17 cellular contexts compared by ENCODE assay signal in genomic region chr12:120996133-120996746, GRCh38. TPM values are rescaled to one million over a fixed set of nuclear protein-coding genes. Genes with fewer than 3 reads are reported as not detected.
DNase-seq lines count a peak whose midpoint lies in the region; TF ChIP-seq lines count a peak whose summit lies in the region.
"Had no signal": no experiment of that assay in that cellular context is flagged by ENCODE, and none has a peak within 500 bp of the region (broad histone marks: within the 10 kb centered on the region; RNA-seq: fewer than 3 reads in every experiment).

No MANE protein-coding gene starts in this region.

- H2BK12ac ChIP-seq in mesenchymal stem cell (ENCODE audit: low read length in 2 of 2): no peak overlapping the region

- POLR2A ChIA-PET in HEK293 (lab: Yijun Ruan, JAX): interaction anchor here (1.2 kb wide), 1 partner anchor 14 kb away, joined by 3 read pairs; no protein-coding TSS in a partner anchor

- peaks cover 0 to 9% (median 5%) of the 10 kb centered on the region in 3 donors for H3K27me3 Mint-ChIP-seq in CD14-positive monocyte (ENCODE audit: low read depth in 3 of 3)

- H3K18ac ChIP-seq in mesenchymal stem cell (ENCODE audit: low read depth in 1 of 2, low read length in 2 of 2): no peak overlapping the region

- no peak overlapping the region for H3K4ac ChIP-seq in mesenchymal stem cell (ENCODE audit: low read depth in 1 of 2, low read length in 2 of 2)

- H3K36me3 Mint-ChIP-seq in CD14-positive monocyte: peaks cover 0 to 1% of the 10 kb centered on the region in 2 donors

- H2BK15ac ChIP-seq in mesenchymal stem cell (ENCODE audit: low read depth, poor library complexity, severe bottlenecking): peak overlapping the region; percentile 33

- no peak overlapping the region for H4K8ac ChIP-seq in mesenchymal stem cell (ENCODE audit: low read length)

- no peak overlapping the region for H3K23ac ChIP-seq in mesenchymal stem cell (ENCODE audit: low read length in 2 of 2)

- H2BK120ac ChIP-seq in mesenchymal stem cell (ENCODE audit: low read depth, low read length): no peak overlapping the region

- H3K9me3 ChIP-seq in HEK293 (ENCODE audit: control insufficient read depth, insufficient read depth, low read depth, low read length): no peaks in the 10 kb centered on the region
- no peaks in the 10 kb centered on the region for H3K9me3 ChIP-seq in mesenchymal stem cell (ENCODE audit: control insufficient read depth, low read length)
- H3K9me3 ChIP-seq: BE2C, Caco-2 had no signal

- no peaks in the 10 kb centered on the region for H3K27me3 ChIP-seq in H7 (ENCODE audit: control insufficient read depth, insufficient read depth, low read length)
- peaks cover 35 to 74% of the 10 kb centered on the region in 2 experiments for H3K27me3 ChIP-seq in mesenchymal stem cell (ENCODE audit: control insufficient read depth in 1 of 2, insufficient read depth in 1 of 2, low read length in 2 of 2)
- peaks cover 0 to 2% (median 0%) of the 10 kb centered on the region in 45 donors for H3K27me3 ChIP-seq in dorsolateral prefrontal cortex
- H3K27me3 ChIP-seq: BE2C had no signal

- no peak overlapping the region for H3K4me3 ChIP-seq in H7 (ENCODE audit: insufficient read depth, low read depth, low read length)
- no peak overlapping the region for H3K4me3 ChIP-seq in HEK293 (ENCODE audit: low read depth, low read length)
- peak overlapping the region in 1 of 2 experiments; percentile 5 for H3K4me3 ChIP-seq in mesenchymal stem cell (ENCODE audit: insufficient read depth in 1 of 2, low read depth in 1 of 2, low read length in 2 of 2)
- no peak overlapping the region for H3K4me3 ChIP-seq in dorsolateral prefrontal cortex

- no peak overlapping the region for H3K9ac ChIP-seq in mesenchymal stem cell (ENCODE audit: low read length)

- H3K27ac Mint-ChIP-seq in CD14-positive monocyte: no peak overlapping the region
- H3K27ac Mint-ChIP-seq: CD4-positive, alpha-beta T cell; HFFc6 had no signal

- CTCF ChIA-PET in HEK293 (lab: Yijun Ruan, JAX): no interaction called here

- H4K91ac ChIP-seq in mesenchymal stem cell (ENCODE audit: low read length): no peak overlapping the region

- H3K27ac ChIP-seq in HEK293 (ENCODE audit: extremely low read depth, low read depth, low read length) (no peak overlapping the region), mesenchymal stem cell (ENCODE audit: low read length, poor library complexity, severe bottlenecking) (no peak overlapping the region), dorsolateral prefrontal cortex (no peak overlapping the region)
- H3K27ac ChIP-seq: HL-60 had no signal

- DNase-seq in H7: peak; percentile 32
- DNase-seq in mesenchymal stem cell: no peak
- DNase-seq in dorsolateral prefrontal cortex: no peak
- no peak for DNase-seq in Kasumi-1 (lab: John Stamatoyannopoulos, UW)
- no peak for DNase-seq in CD14-positive monocyte (ENCODE audit: low spot score)
- DNase-seq: ACHN; BE2C; C1 segment of cervical spinal cord; Caco-2; CD4-positive, alpha-beta T cell; HCEC 1CT; HFFc6; IMR-90 had no signal

- no peak overlapping the region for H3K14ac ChIP-seq in mesenchymal stem cell (ENCODE audit: low read length in 2 of 2)

- no peak overlapping the region for H3K4me3 Mint-ChIP-seq in CD14-positive monocyte
- H3K4me3 Mint-ChIP-seq: CD4-positive, alpha-beta T cell; HFFc6 had no signal

- H3K4me2 ChIP-seq in mesenchymal stem cell (ENCODE audit: low read length, poor library complexity, severe bottlenecking): no peak overlapping the region

- H2BK5ac ChIP-seq in mesenchymal stem cell (ENCODE audit: low read depth, low read length, poor library complexity, severe bottlenecking): no peak overlapping the region

- TF ChIP-seq CTCF in HEK293 (tag by site-specific recombination; IDR thresholded peaks at IDR 0.05): no peak
- no peak for TF ChIP-seq CTCF in dorsolateral prefrontal cortex (IDR thresholded peaks at IDR 0.05 in 54 of 56, conservative IDR thresholded peaks at IDR 0.05 in 2 of 56; ENCODE audit: low read depth in 1 of 56, partially characterized antibody in 56 of 56)
- no peak for TF ChIP-seq CTCF in CD14-positive monocyte (IDR thresholded peaks at IDR 0.05)

- H3K36me3 ChIP-seq in H7 (replicated peaks; ENCODE audit: control insufficient read depth, insufficient read depth, low read length): no peaks in the 10 kb centered on the region
- H3K36me3 ChIP-seq in HEK293 (ENCODE audit: control insufficient read depth in 2 of 2, insufficient read depth in 1 of 2, low read length in 2 of 2): peaks cover 0 to 8% of the 10 kb centered on the region in 2 experiments; a peak in 1 of 3 replicates
- peaks cover 0 to 6% of the 10 kb centered on the region in 2 experiments for H3K36me3 ChIP-seq in mesenchymal stem cell (ENCODE audit: control insufficient read depth in 1 of 2, insufficient read depth in 2 of 2, low read depth in 1 of 2, low read length in 2 of 2)
- H3K36me3 ChIP-seq: BE2C had no signal

- H3K4me1 ChIP-seq in HEK293 (ENCODE audit: control insufficient read depth, insufficient read depth, low read length): no peaks in the 10 kb centered on the region
- peaks cover 4% of the 10 kb centered on the region for H3K4me1 ChIP-seq in mesenchymal stem cell (ENCODE audit: control insufficient read depth, insufficient read depth, low read depth, low read length)
- H3K4me1 ChIP-seq: BE2C, Caco-2 had no signal

- H2AK5ac ChIP-seq in mesenchymal stem cell (ENCODE audit: low read length, severe bottlenecking): no peak overlapping the region

- WGBS in mesenchymal stem cell: 88% methylated on average over 11 of the region's 11 CpGs

- intact Hi-C loops in dorsolateral prefrontal cortex (cut with DNase I): no loop called here
- intact Hi-C loops in CD14-positive monocyte (cut with micrococcal nuclease): no loop called here

- H3K79me1 ChIP-seq in mesenchymal stem cell (replicated peaks; ENCODE audit: low read length, poor library complexity, severe bottlenecking): no peaks in the 10 kb centered on the region

- H3K4me1 Mint-ChIP-seq in CD14-positive monocyte: peaks cover 1% of the 10 kb centered on the region

- no peak overlapping the region for H2AFZ ChIP-seq in mesenchymal stem cell (ENCODE audit: low read depth, low read length)

- peaks cover 0 to 6% (median 0%) of the 10 kb centered on the region in 7 donors for H3K9me3 Mint-ChIP-seq in CD14-positive monocyte
- H3K9me3 Mint-ChIP-seq: CD4-positive, alpha-beta T cell; HFFc6 had no signal

TF ChIP-seq in HEK293, 187 proteins besides CTCF, POLR2A, EP300 and RAD21:
- no peak for TF ChIP-seq ZNF169 (tag by site-specific recombination; IDR thresholded peaks at IDR 0.05)
- TF ChIP-seq GLIS1 (tag by site-specific recombination; IDR thresholded peaks at IDR 0.05): peak; percentile 17; the same call in 1 of the 2 replicates
- no peak for TF ChIP-seq ZNF626 (tag by site-specific recombination; IDR thresholded peaks at IDR 0.05)

RNA-seq across cellular contexts. Expression of gene HNF1A, which starts 17.9 kb away (rescaled TPM):
- not detected in 2 replicates for total RNA-seq in H7 (2014; rRNA removed; shearing (Covaris generic))
- polyA plus RNA-seq in mesenchymal stem cell (2013, experiment 1 of 2): not detected
- not detected for polyA plus RNA-seq in mesenchymal stem cell (2013, experiment 2 of 2)
- not detected for total RNA-seq in dorsolateral prefrontal cortex
- not detected for polyA plus RNA-seq in CD14-positive monocyte
- total RNA-seq: CD4-positive, alpha-beta T cell; H4; HFFc6; HT1080 had no signal
- polyA plus RNA-seq: IMR-90 had no signal

RNA-seq across cellular contexts. Expression of gene C12orf43, which starts 20.0 kb away (rescaled TPM):
- total RNA-seq in H7 (2014; rRNA removed; shearing (Covaris generic)): 11.8 and 15.0 TPM in 2 replicates
- 13.2 TPM for polyA plus RNA-seq in mesenchymal stem cell (2013, experiment 1 of 2)
- 14.1 TPM for polyA plus RNA-seq in mesenchymal stem cell (2013, experiment 2 of 2)
- total RNA-seq in dorsolateral prefrontal cortex: 10 to 100 TPM; 13.9 to 45.8 (median 31.2) TPM
- 10 to 100 TPM in 1 of 2 donors, 1 to 10 TPM in 1; 9.6 to 10.9 TPM for polyA plus RNA-seq in CD14-positive monocyte

RNA-seq across cellular contexts. Expression of gene OASL, which starts 42.8 kb away (rescaled TPM):
- total RNA-seq in H7 (2014; rRNA removed; shearing (Covaris generic)): not detected in 2 replicates
- polyA plus RNA-seq in mesenchymal stem cell (2013, experiment 1 of 2): 0.03 TPM
- 0.01 TPM for polyA plus RNA-seq in mesenchymal stem cell (2013, experiment 2 of 2)
- total RNA-seq in dorsolateral prefrontal cortex: 10 to 100 TPM in 1 of 120 experiments, 1 to 10 TPM in 14, under 1 TPM in 79, not detected in 26; 0.17 to 12.0 (median 0.60) TPM
- 10 to 100 TPM; 13.4 to 14.9 TPM for polyA plus RNA-seq in CD14-positive monocyte
- total RNA-seq: HFFc6 had no signal
